In genomic region chr17:42809250-42809649, GRCh38 we compare ENCODE assay signal across 1 cellular context.
TF ChIP-seq lines count a peak whose summit lies in the region.

No MANE protein-coding gene starts in this region.

TF ChIP-seq in HepG2, 621 proteins besides CTCF, POLR2A, EP300 and RAD21:
- TF ChIP-seq MZF1 (CRISPR knock-in tag; IDR thresholded peaks at IDR 0.05; ENCODE audit: borderline replicate concordance), result no peak
- TF ChIP-seq CBX2 (IDR thresholded peaks at IDR 0.05; ENCODE audit: low read depth, low read length), result no peak
- no peak for TF ChIP-seq CBX2 (CRISPR knock-in tag; IDR thresholded peaks at IDR 0.05; ENCODE audit: low read depth)
- TF ChIP-seq E2F1 (CRISPR knock-in tag; IDR thresholded peaks at IDR 0.05), result no peak
- peak; percentile 21 for TF ChIP-seq TEAD3 (CRISPR knock-in tag; optimal IDR thresholded peaks at IDR 0.05; ENCODE audit: borderline replicate concordance)
- 0 out of 2 replicates have a peak, but pooled peaks have one; percentile 11 for TF ChIP-seq CEBPG (CRISPR knock-in tag; IDR thresholded peaks at IDR 0.05)
- TF ChIP-seq FOXA3 (CRISPR knock-in tag; IDR thresholded peaks at IDR 0.05), result 0 out of 2 replicates have a peak, but pooled peaks have one; percentile 4
- no peak for TF ChIP-seq ZNF558 (CRISPR knock-in tag; IDR thresholded peaks at IDR 0.05; ENCODE audit: borderline replicate concordance)
- peak; percentile 58; the same call in 1 of the 2 replicates for TF ChIP-seq CEBPB (IDR thresholded peaks at IDR 0.05; ENCODE audit: borderline replicate concordance, low read depth, low read length)
- no peak for TF ChIP-seq ARID3A (IDR thresholded peaks at IDR 0.05; ENCODE audit: low read depth, low read length)
- no peak for TF ChIP-seq ZNF180 (CRISPR knock-in tag; IDR thresholded peaks at IDR 0.05; ENCODE audit: borderline replicate concordance, low read depth)
- TF ChIP-seq NFATC3 (CRISPR knock-in tag; IDR thresholded peaks at IDR 0.05), result no peak
- no peak for TF ChIP-seq ZNF644 (CRISPR knock-in tag; IDR thresholded peaks at IDR 0.05; ENCODE audit: low read depth)
- no peak for TF ChIP-seq ZNF292 (CRISPR knock-in tag; IDR thresholded peaks at IDR 0.05; ENCODE audit: borderline replicate concordance, low read depth)
- no peak for TF ChIP-seq ZFP90 (CRISPR knock-in tag; IDR thresholded peaks at IDR 0.05; ENCODE audit: borderline replicate concordance)
- no peak for TF ChIP-seq ZFP1 (CRISPR knock-in tag; IDR thresholded peaks at IDR 0.05)
- TF ChIP-seq SRSF9 (IDR thresholded peaks at IDR 0.05; ENCODE audit: borderline replicate concordance, insufficient read depth, low read depth, low read length, poor library complexity, severe bottlenecking), result no peak
- peak; percentile 42 for TF ChIP-seq ASH2L (IDR thresholded peaks at IDR 0.05; ENCODE audit: insufficient read length, low read depth, low read length)
- TF ChIP-seq SNRNP70 (IDR thresholded peaks at IDR 0.05; ENCODE audit: low read depth, low read length), result no peak
TF ChIP-seq in HepG2: peak in this region for 5.
